In genomic region chr1:144418891-144419697, GRCh38 we compare ENCODE assay signal across 8 cellular contexts. TPM values are rescaled to one million over a fixed set of nuclear protein-coding genes. Genes with fewer than 3 reads are reported as not detected.
A peak's percentile ranks its signal among the peaks of the same experiment; 100 is the strongest.
DNase-seq lines count a peak whose midpoint lies in the region; ATAC-seq, FAIRE-seq and TF ChIP-seq lines count a peak whose summit lies in the region.
"Not testable (repeated sequence)": the region's sequence is repeated elsewhere in the genome, so short reads cannot be mapped to it uniquely, and the experiment has no call there.

No MANE protein-coding gene starts in this region.

- peak overlapping the region; percentile 51 for H3K27ac ChIP-seq in CD4-positive, alpha-beta memory T cell (ENCODE audit: low read depth, low read length)
- H3K27ac ChIP-seq in SJSA1; iPS-18a (ENCODE audit: low read length): not testable (repeated sequence)
- H3K27ac ChIP-seq in pancreas: peak overlapping the region in 1 of 4 donors; percentile 57

- DNase-seq in CD4-positive, alpha-beta memory T cell: peak; percentile 71 to 76 (median 73)
- DNase-seq in M059J (ENCODE audit: low read depth) (peak; percentile 77), SJSA1 (ENCODE audit: low read depth in 1 of 2, low spot score in 2 of 2) (peak; percentile 76 to 79), dermis blood vessel endothelial cell (peak; percentile 70), pancreas (peak; percentile 9 to 62 (median 40))
- peak; percentile 74 to 77 for DNase-seq in activated T-cell treated with anti-CD3 and anti-CD28 coated beads, Interleukin-2, amount 50 U/mL, for 48 hours
- DNase-seq in stimulated activated CD8-positive, alpha-beta memory T cell treated with anti-CD3 and anti-CD28 coated beads, Interleukin-4, amount 100 ng/mL, for 48 hours: peak; percentile 81

- H3K36me3 Mint-ChIP-seq in CD4-positive, alpha-beta memory T cell: peaks cover 11 to 17% of the 10 kb centered on the region in 2 donors

- POLR2A ChIA-PET in CD4-positive, alpha-beta memory T cell (lab: Charles Lee; ENCODE audit: partially characterized antibody): not testable (repeated sequence)

- H3K4me3 ChIP-seq in CD4-positive, alpha-beta memory T cell (ENCODE audit: low read length in 2 of 2): peak overlapping the region in 1 of 2 donors; percentile 51
- peak overlapping the region; percentile 45 for H3K4me3 ChIP-seq in SJSA1
- peak overlapping the region; percentile 56 for H3K4me3 ChIP-seq in iPS-18a (ENCODE audit: low read length)
- H3K4me3 ChIP-seq in pancreas: peak overlapping the region in 2 of 4 donors; percentile 26 to 42

- intact Hi-C loops in CD4-positive, alpha-beta memory T cell (cut with micrococcal nuclease); pancreas (cut with DNase I): not testable (repeated sequence)

- ATAC-seq in pancreas: not testable (repeated sequence)

- not testable (repeated sequence) for FAIRE-seq in pancreas (lab: Jason Lieb, UNC)

- 3 to 4% methylated on average over 36 to 43 of the region's 46 CpGs for WGBS in pancreas, 2 donors

- H3K4me3 Mint-ChIP-seq in CD4-positive, alpha-beta memory T cell: peak overlapping the region; percentile 90 to 98 (median 95)

- not testable (repeated sequence) for H3K9me3 Mint-ChIP-seq in CD4-positive, alpha-beta memory T cell

- H3K4me1 Mint-ChIP-seq in CD4-positive, alpha-beta memory T cell: not testable (repeated sequence)

- peak overlapping the region; percentile 91 to 99 (median 97) for H3K27ac Mint-ChIP-seq in CD4-positive, alpha-beta memory T cell

- not testable (repeated sequence) for H3K27me3 ChIP-seq in CD4-positive, alpha-beta memory T cell (ENCODE audit: insufficient read depth, low read length); SJSA1 (replicated peaks); iPS-18a (ENCODE audit: control insufficient read depth, insufficient read depth, low read length); pancreas

- not testable (repeated sequence) for H3K36me3 ChIP-seq in CD4-positive, alpha-beta memory T cell (ENCODE audit: insufficient read depth, low read length); SJSA1; iPS-18a (ENCODE audit: control insufficient read depth, low read depth, low read length); pancreas

- TF ChIP-seq CTCF in pancreas (IDR thresholded peaks at IDR 0.05): not testable (repeated sequence)

- H3K27me3 Mint-ChIP-seq in CD4-positive, alpha-beta memory T cell: not testable (repeated sequence)

- not testable (repeated sequence) for H3K9ac ChIP-seq in iPS-18a (ENCODE audit: low read length)

- not testable (repeated sequence) for H3K9me3 ChIP-seq in CD4-positive, alpha-beta memory T cell (ENCODE audit: control insufficient read depth in 1 of 2, low read length in 2 of 2); SJSA1 (replicated peaks); iPS-18a (ENCODE audit: control insufficient read depth, low read depth, low read length); pancreas

- H3K4me1 ChIP-seq in CD4-positive, alpha-beta memory T cell (ENCODE audit: insufficient read depth, low read length); SJSA1 (replicated peaks); iPS-18a (ENCODE audit: control insufficient read depth, low read depth, low read length); pancreas: not testable (repeated sequence)

- CTCF ChIA-PET in CD4-positive, alpha-beta memory T cell (lab: Charles Lee; ENCODE audit: partially characterized antibody): not testable (repeated sequence)

RNA-seq across cellular contexts. Expression of gene NBPF15, which starts 42.4 kb away (rescaled TPM):
- total RNA-seq in CD4-positive, alpha-beta memory T cell: 100 to 1,000 TPM; 169 to 184 TPM
- polyA plus RNA-seq in CD4-positive, alpha-beta memory T cell: 10 to 100 TPM; 12.9 to 30.8 TPM
- 14.7 and 38.1 TPM in 2 replicates for total RNA-seq in M059J (2014; rRNA removed; shearing (Covaris generic))
- total RNA-seq in SJSA1 (2014; rRNA removed; shearing (Covaris generic)): 24.6 and 30.1 TPM in 2 replicates
- total RNA-seq in dermis blood vessel endothelial cell: 33.2 and 45.3 TPM in 2 replicates
- total RNA-seq in pancreas: 10 to 100 TPM; 12.6 to 21.9 (median 15.9) TPM
- polyA plus RNA-seq in pancreas: 10 to 100 TPM; 23.0 to 27.9 TPM

RNA-seq across cellular contexts. Expression of gene PPIAL4E, which starts 45.7 kb away (rescaled TPM):
- total RNA-seq in CD4-positive, alpha-beta memory T cell: 1 to 10 TPM; 3.9 to 5.2 TPM
- polyA plus RNA-seq in CD4-positive, alpha-beta memory T cell: not detected
- total RNA-seq in M059J (2014; rRNA removed; shearing (Covaris generic)): not detected in 2 replicates
- total RNA-seq in SJSA1 (2014; rRNA removed; shearing (Covaris generic)): not detected in 2 replicates
- total RNA-seq in dermis blood vessel endothelial cell: not detected in 2 replicates
- total RNA-seq in pancreas: not detected
- polyA plus RNA-seq in pancreas: not detected
